Comparison of ENCODE assay signal across 8 cellular contexts in the genomic region with DNA sequence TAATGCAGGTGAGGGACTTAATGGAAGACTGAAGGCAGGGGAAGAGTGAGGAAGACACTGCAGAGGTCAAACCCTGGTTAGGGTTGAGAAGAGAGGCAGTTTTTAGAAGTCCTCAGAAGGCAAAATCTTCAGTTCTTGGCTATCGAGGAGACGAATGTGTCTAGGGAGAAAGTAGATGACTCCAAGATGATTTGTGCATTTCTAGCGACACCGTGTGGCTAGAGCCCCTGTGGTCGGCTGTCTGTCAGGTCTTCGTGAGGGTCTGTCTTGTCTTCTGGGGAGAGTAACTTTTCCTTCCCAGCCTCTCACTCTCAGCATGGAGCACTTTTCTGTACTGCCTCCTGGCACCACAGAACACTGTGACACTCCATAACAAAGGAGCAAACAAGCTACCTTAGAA.
DNase-seq lines count a peak whose midpoint lies in the region; ATAC-seq and TF ChIP-seq lines count a peak whose summit lies in the region.

No MANE protein-coding gene starts in this region.

- no peaks in the 10 kb centered on the region for H3K27me3 ChIP-seq in right atrium auricular region
- H3K27me3 ChIP-seq in effector memory CD4-positive, alpha-beta T cell (replicated peaks; ENCODE audit: control insufficient read depth, insufficient read depth, low read length, poor library complexity, severe bottlenecking) = no peaks in the 10 kb centered on the region

- H3K36me3 ChIP-seq in right atrium auricular region = no peaks in the 10 kb centered on the region
- H3K36me3 ChIP-seq in effector memory CD4-positive, alpha-beta T cell (ENCODE audit: control insufficient read depth, insufficient read depth, low read length) = no peaks in the 10 kb centered on the region

- peak in 1 of 2 donors; percentile 36 for TF ChIP-seq CTCF in right atrium auricular region (IDR thresholded peaks at IDR 0.05)

- H3K4me3 ChIP-seq in right atrium auricular region = no peak overlapping the region
- no peak overlapping the region for H3K4me3 ChIP-seq in effector memory CD4-positive, alpha-beta T cell (ENCODE audit: insufficient read depth, low read depth, low read length, poor library complexity, severe bottlenecking)

- H3K9me3 ChIP-seq in right atrium auricular region = no peaks in the 10 kb centered on the region
- no peaks in the 10 kb centered on the region for H3K9me3 ChIP-seq in effector memory CD4-positive, alpha-beta T cell (ENCODE audit: control insufficient read depth, low read length)

- intact Hi-C loops in left cardiac atrium (cut with DNase I) = no loop called here

- no peak overlapping the region for H3K27ac ChIP-seq in right atrium auricular region
- no peak overlapping the region for H3K27ac ChIP-seq in effector memory CD4-positive, alpha-beta T cell (ENCODE audit: insufficient read depth, low read length, poor library complexity, severe bottlenecking)

- no peaks in the 10 kb centered on the region for H3K4me1 ChIP-seq in right atrium auricular region
- H3K4me1 ChIP-seq in effector memory CD4-positive, alpha-beta T cell (ENCODE audit: control insufficient read depth, insufficient read depth, low read length, poor library complexity, severe bottlenecking) = no peaks in the 10 kb centered on the region

- peak in 1 of 2 donors; percentile 33 for ATAC-seq in left cardiac atrium

- DNase-seq in left cardiac atrium (peak; percentile 17), right atrium auricular region (ENCODE audit: low spot score) (no peak), M059J (ENCODE audit: low read depth) (peak; percentile 18), astrocyte of the hippocampus (ENCODE audit: low read depth, low spot score) (peak; percentile 64), medulla oblongata (ENCODE audit: extremely low spot score) (peak; percentile 64), activated gamma-delta T cell (lab: John Stamatoyannopoulos, UW) (no peak), NCI-H187 treated with DMSO at 0.1 percent for 48 hours (lab: John Stamatoyannopoulos, UW) (no peak)
- DNase-seq in effector memory CD4-positive, alpha-beta T cell = no peak

Comparison
In these comparisons a context has a peak if more than half of its experiments do, and no peak if none do; other contexts are left out.
1. DNase-seq: peak in left cardiac atrium (single experiment), M059J (single experiment), astrocyte of the hippocampus (single experiment) and medulla oblongata (single experiment); none in right atrium auricular region (single experiment), activated gamma-delta T cell (single experiment), NCI-H187 treated with DMSO at 0.1 percent for 48 hours (single experiment) and effector memory CD4-positive, alpha-beta T cell (0 of 3).